ENCODE assay signal across 10 cellular contexts in the genomic region with DNA sequence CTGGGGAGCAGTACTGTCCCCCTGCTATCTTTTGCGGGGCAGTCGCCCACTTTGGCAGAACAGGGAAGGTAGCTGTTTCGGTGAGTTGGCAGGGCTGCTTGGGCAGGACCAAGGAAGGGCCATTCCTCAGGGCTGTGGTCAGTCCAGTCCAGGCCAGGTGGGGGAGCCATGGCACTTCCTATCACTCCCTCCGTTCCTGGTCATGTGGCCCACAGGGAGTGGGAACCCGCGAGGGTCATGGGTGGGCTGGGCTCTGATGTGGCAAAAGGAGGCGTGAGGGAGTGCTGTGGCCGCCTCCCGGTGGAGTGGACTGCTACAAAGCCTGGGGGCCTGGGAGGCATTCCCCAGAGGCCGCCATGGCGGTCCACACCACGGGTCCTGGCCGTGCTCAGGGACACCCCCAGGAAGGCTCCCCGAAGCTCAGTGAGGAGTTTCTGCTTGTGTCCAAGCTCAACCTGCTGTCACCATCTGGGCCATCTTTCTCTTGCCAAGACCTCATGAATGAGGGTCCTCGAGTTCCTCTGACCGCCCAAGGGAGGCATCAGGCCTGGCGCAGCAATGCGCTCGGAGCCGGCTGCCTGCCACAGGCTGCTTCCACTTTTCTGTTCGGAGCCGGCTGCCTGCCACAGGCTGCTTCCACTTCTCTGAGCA.
DNase-seq lines count a peak whose midpoint lies in the region; ATAC-seq and TF ChIP-seq lines count a peak whose summit lies in the region.
"Had no signal": no experiment of that assay in that cellular context is flagged by ENCODE, and none has a peak within 500 bp of the region (broad histone marks: within the 10 kb centered on the region; RNA-seq: fewer than 3 reads in every experiment).

No MANE protein-coding gene starts in this region.

- peak; percentile 14; the same call in 1 of the 2 replicates for TF ChIP-seq CTCF in VCaP (conservative IDR thresholded peaks at IDR 0.05)

- H3K27ac ChIP-seq in VCaP, result no peak overlapping the region
- H3K27ac ChIP-seq: epithelial cell of prostate had no signal

- DNase-seq in AG20443 (ENCODE audit: low spot score), result peak; percentile 33
- peak; percentile 58 for DNase-seq in iPS-NIHi11 (ENCODE audit: low spot score)
- DNase-seq in KG1 (lab: John Stamatoyannopoulos, UW), result no peak
- no peak for DNase-seq in middle frontal gyrus (ENCODE audit: extremely low spot score, low spot score)
- DNase-seq: COR-L47, natural killer cell, NCI-H1436 had no signal

- ATAC-seq in HG03097 (IDR thresholded peaks at IDR 0.05; ENCODE audit: low FRiP score, unreplicated experiment), result no peak
- ATAC-seq: natural killer cell had no signal

Comparison
In these comparisons a context has a peak if more than half of its experiments do, and no peak if none do; other contexts are left out.
1. DNase-seq: peak in AG20443 (single experiment) and iPS-NIHi11 (single experiment); none in KG1 (single experiment) and middle frontal gyrus (single experiment).